18 cellular contexts compared by ENCODE assay signal in the genomic region with DNA sequence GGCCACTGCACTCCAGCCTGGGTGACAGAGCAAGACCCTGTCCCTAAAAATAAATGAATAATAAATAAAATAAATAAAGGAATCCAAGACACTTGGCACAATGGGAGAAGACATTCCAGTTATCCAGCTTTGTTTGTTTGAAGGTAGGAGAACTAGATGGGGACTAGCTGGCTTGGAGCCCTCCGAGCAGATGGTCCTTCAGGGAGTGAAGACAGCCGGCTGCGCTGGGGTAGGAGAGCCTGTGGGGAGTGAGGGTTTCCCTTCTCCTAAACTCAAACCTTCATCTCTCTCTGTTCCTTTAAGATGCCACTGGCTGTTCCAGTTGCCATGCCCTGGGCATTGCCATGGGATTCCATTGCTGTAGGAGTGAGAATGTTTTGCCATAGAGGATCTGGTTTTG.
"Had no signal": no experiment of that assay in that cellular context is flagged by ENCODE, and none has a peak within 500 bp of the region (broad histone marks: within the 10 kb centered on the region; RNA-seq: fewer than 3 reads in every experiment).

No MANE protein-coding gene starts in this region.

- H3K27me3 Mint-ChIP-seq: stimulated activated naive B cell treated with anti-CD40 and anti-IgM and Interleukin-4, amounts not matched to agents 10 μg/mL and 1 μg/mL and 100 μg/mL, for 72 hours; stimulated activated naive CD8-positive, alpha-beta T cell treated with anti-CD3 and anti-CD28 coated beads, Interleukin-15, amount 100 ng/mL, for 72 hours had no signal

- H3K4me3 Mint-ChIP-seq: naive B cell; stimulated activated naive B cell treated with anti-CD40 and anti-IgM and Interleukin-4, amounts not matched to agents 10 μg/mL and 1 μg/mL and 100 μg/mL, for 72 hours; stimulated activated naive CD8-positive, alpha-beta T cell treated with anti-CD3 and anti-CD28 coated beads, Interleukin-15, amount 100 ng/mL, for 72 hours had no signal

- H3K4me1 Mint-ChIP-seq: stimulated activated naive B cell treated with anti-CD40 and anti-IgM and Interleukin-4, amounts not matched to agents 10 μg/mL and 1 μg/mL and 100 μg/mL, for 72 hours; stimulated activated naive CD8-positive, alpha-beta T cell treated with anti-CD3 and anti-CD28 coated beads, Interleukin-15, amount 100 ng/mL, for 72 hours had no signal

- H3K9me3 Mint-ChIP-seq: naive B cell; stimulated activated naive B cell treated with anti-CD40 and anti-IgM and Interleukin-4, amounts not matched to agents 10 μg/mL and 1 μg/mL and 100 μg/mL, for 72 hours; stimulated activated naive CD8-positive, alpha-beta T cell treated with anti-CD3 and anti-CD28 coated beads, Interleukin-15, amount 100 ng/mL, for 72 hours had no signal

- H3K27ac Mint-ChIP-seq: naive B cell; stimulated activated naive B cell treated with anti-CD40 and anti-IgM and Interleukin-4, amounts not matched to agents 10 μg/mL and 1 μg/mL and 100 μg/mL, for 72 hours had no signal

- ATAC-seq: esophagus mucosa; heart left ventricle; left colon; left ventricle myocardium superior; stimulated activated naive B cell treated with anti-CD40 and anti-IgM and Interleukin-4, amounts not matched to agents 10 μg/mL and 1 μg/mL and 100 μg/mL, for 72 hours; stimulated activated naive CD8-positive, alpha-beta T cell treated with anti-CD3 and anti-CD28 coated beads, Interleukin-15, amount 100 ng/mL, for 72 hours had no signal

- DNase-seq: effector CD4-positive, alpha-beta T cell; heart left ventricle; left colon; left ventricle myocardium superior; mesenchymal stem cell; naive B cell; sigmoid colon; stimulated activated CD4-positive, alpha-beta T cell treated with anti-CD3 and anti-CD28 coated beads, Interleukin-2, amount 100 ng/mL, for 24 hours; stimulated activated CD4-positive, alpha-beta T cell treated with anti-CD3 and anti-CD28 coated beads, Interleukin-4, amount 100 ng/mL, for 4 hours; stimulated activated naive B cell treated with anti-CD40 and anti-IgM and Interleukin-4, amounts not matched to agents 10 μg/mL and 1 μg/mL and 100 μg/mL, for 72 hours; stimulated activated naive CD8-positive, alpha-beta T cell treated with anti-CD3 and anti-CD28 coated beads, Interleukin-15, amount 100 ng/mL, for 72 hours; transverse colon had no signal

- H3K36me3 ChIP-seq: right atrium auricular region, sigmoid colon, thoracic aorta, transverse colon had no signal

- H3K9me3 ChIP-seq: heart left ventricle, right atrium auricular region, sigmoid colon, thoracic aorta, transverse colon had no signal

- H3K27me3 ChIP-seq: heart left ventricle, right atrium auricular region, sigmoid colon, transverse colon had no signal

- H3K36me3 Mint-ChIP-seq: naive B cell; stimulated activated naive B cell treated with anti-CD40 and anti-IgM and Interleukin-4, amounts not matched to agents 10 μg/mL and 1 μg/mL and 100 μg/mL, for 72 hours had no signal

- H3K4me3 ChIP-seq: coronary artery, heart left ventricle, lung, right atrium auricular region, sigmoid colon, skin epidermis, thoracic aorta, transverse colon had no signal
